Comparison of ENCODE assay signal across 11 cellular contexts in the genomic region with DNA sequence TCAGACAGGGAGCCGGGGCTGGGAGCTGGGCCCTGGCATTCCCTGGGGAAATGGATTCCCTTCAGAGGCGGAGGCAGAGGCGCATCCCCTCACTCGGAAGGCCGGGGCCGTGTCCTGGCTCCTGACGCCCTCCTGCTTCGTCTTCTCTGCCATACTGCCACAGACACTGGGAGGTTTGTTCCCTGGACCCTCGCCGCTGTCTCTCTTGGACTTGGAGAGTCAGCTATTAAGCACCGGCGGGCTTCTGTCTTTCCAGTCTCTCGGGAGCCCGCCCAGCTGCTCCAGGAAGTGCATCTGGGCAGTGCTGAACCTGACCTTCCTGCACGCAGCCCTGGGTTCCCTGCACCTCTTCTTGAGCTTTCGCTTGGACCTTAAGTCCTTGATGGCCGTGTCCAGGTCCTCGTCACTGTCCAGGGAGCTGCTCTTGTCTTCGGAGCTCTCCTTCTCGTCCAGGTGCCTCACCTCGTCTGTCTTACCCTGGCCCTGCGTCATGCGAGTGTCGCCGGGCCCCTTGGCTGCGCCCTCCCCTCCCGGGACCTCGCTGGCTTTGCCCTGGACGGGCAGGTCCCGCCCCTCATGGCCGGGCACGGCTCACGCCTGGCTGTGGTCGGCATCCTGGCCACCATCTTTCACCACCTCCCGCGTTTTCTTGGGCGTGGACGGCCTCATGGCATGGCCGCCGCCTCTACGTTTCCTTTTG. TPM values are rescaled to one million over a fixed set of nuclear protein-coding genes. Genes with fewer than 3 reads are reported as not detected.
DNase-seq lines count a peak whose midpoint lies in the region; ATAC-seq and TF ChIP-seq lines count a peak whose summit lies in the region.
"Had no signal": no experiment of that assay in that cellular context is flagged by ENCODE, and none has a peak within 500 bp of the region (broad histone marks: within the 10 kb centered on the region; RNA-seq: fewer than 3 reads in every experiment).

No MANE protein-coding gene starts in this region.

- no peak for ATAC-seq in activated CD8-positive, alpha-beta T cell treated with anti-CD3 and anti-CD28 coated beads, Interleukin-2, amount 10 ng/mL, durations not matched to agents 7 days and 5 days
- peak in 7 of 8 donors; percentile 23 to 57 (median 41) for ATAC-seq in heart right ventricle
- ATAC-seq in psoas muscle, result peak; percentile 28 to 45 (median 40)

- H3K4me1 ChIP-seq in BLaER1 treated with 17β-estradiol and CSF1 and Interleukin-3, amounts not matched to agents 10 nM and 100 nM, result peaks cover 6 to 16% (median 15%) of the 10 kb centered on the region in 10 experiments; a peak in 18 of 20 replicates
- H3K4me1 ChIP-seq in heart right ventricle (peaks cover 0 to 23% (median 12%) of the 10 kb centered on the region in 9 donors), psoas muscle (no peaks in the 10 kb centered on the region)

- no peaks in the 10 kb centered on the region for H3K27me3 Mint-ChIP-seq in activated CD8-positive, alpha-beta T cell treated with anti-CD3 and anti-CD28 coated beads, Interleukin-2, amount 10 ng/mL, durations not matched to agents 7 days and 5 days (ENCODE audit: low read depth)

- peaks cover 82% of the 10 kb centered on the region for H3K36me3 Mint-ChIP-seq in activated CD8-positive, alpha-beta T cell treated with anti-CD3 and anti-CD28 coated beads, Interleukin-2, amount 10 ng/mL, durations not matched to agents 7 days and 5 days (ENCODE audit: low read depth)

- POLR2A ChIA-PET in activated CD8-positive, alpha-beta T cell treated with anti-CD3 and anti-CD28 coated beads, Interleukin-2, amount 10 ng/mL, durations not matched to agents 7 days and 5 days (lab: Charles Lee), result interaction anchor here (0.6 to 1.6 kb wide), 3 partner anchors 8 to 15 kb away, joined by 3 to 4 read pairs (median 3); no protein-coding TSS in a partner anchor
- POLR2A ChIA-PET in GM10248 (lab: Yijun Ruan, JAX), result no interaction called here

- WGBS in heart right ventricle, 2 donors, result 70 to 78% methylated on average over 41 of the region's 41 CpGs
- WGBS in psoas muscle, 3 donors, result 67 to 72% (median 68%) methylated on average over 37 to 41 of the region's 41 CpGs

- H3K27me3 ChIP-seq in BLaER1 treated with 17β-estradiol and CSF1 and Interleukin-3, amounts not matched to agents 10 nM and 100 nM, result no peaks in the 10 kb centered on the region
- no peaks in the 10 kb centered on the region for H3K27me3 ChIP-seq in heart right ventricle
- no peaks in the 10 kb centered on the region for H3K27me3 ChIP-seq in psoas muscle (ENCODE audit: insufficient read depth in 3 of 3, low read length in 2 of 3)

- H3K27ac ChIP-seq in BLaER1 treated with 17β-estradiol and CSF1 and Interleukin-3, amounts not matched to agents 10 nM and 100 nM, result peak overlapping the region in 10 of 11 experiments; percentile 8 to 58 (median 47); a peak in 16 of 22 replicates
- H3K27ac ChIP-seq in heart right ventricle (peak overlapping the region in 9 of 10 donors; percentile 20 to 80 (median 54)), psoas muscle (no peak overlapping the region)
- H3K27ac ChIP-seq: HL-60 had no signal

- H3K4me2 ChIP-seq in BLaER1 treated with 17β-estradiol and CSF1 and Interleukin-3, amounts not matched to agents 10 nM and 100 nM, result peak overlapping the region; percentile 31 to 65 (median 50); a peak in 21 of 22 replicates

- H4K20me1 ChIP-seq in BLaER1 treated with 17β-estradiol and CSF1 and Interleukin-3, amounts not matched to agents 10 nM and 100 nM, result peaks cover 0 to 56% (median 10%) of the 10 kb centered on the region in 11 experiments; a peak in 11 of 22 replicates

- H3K4me1 Mint-ChIP-seq in activated CD8-positive, alpha-beta T cell treated with anti-CD3 and anti-CD28 coated beads, Interleukin-2, amount 10 ng/mL, durations not matched to agents 7 days and 5 days (ENCODE audit: low read depth), result peaks cover 34% of the 10 kb centered on the region
- H3K4me1 Mint-ChIP-seq: nephron had no signal

- peaks cover 93 to 100% (median 100%) of the 10 kb centered on the region in 11 experiments for H3K9me3 ChIP-seq in BLaER1 treated with 17β-estradiol and CSF1 and Interleukin-3, amounts not matched to agents 10 nM and 100 nM (replicated peaks in 1 of 11)
- H3K9me3 ChIP-seq in heart right ventricle (peaks cover 0 to 37% (median 8%) of the 10 kb centered on the region in 11 donors), psoas muscle (peaks cover 21% of the 10 kb centered on the region)

- CTCF ChIA-PET in activated CD8-positive, alpha-beta T cell treated with anti-CD3 and anti-CD28 coated beads, Interleukin-2, amount 10 ng/mL, durations not matched to agents 7 days and 5 days (lab: Charles Lee), result interaction anchor here (0.6 kb wide), 1 partner anchor 97 kb away, joined by 3 read pairs; no protein-coding TSS in a partner anchor
- CTCF ChIA-PET in GM10248 (lab: Yijun Ruan, JAX), result interaction anchor here (1.1 to 1.3 kb wide), 3 partner anchors 9 to 16 kb away, joined by 3 to 6 read pairs (median 4); no protein-coding TSS in a partner anchor

- peaks cover 15% of the 10 kb centered on the region for H3K9me3 Mint-ChIP-seq in activated CD8-positive, alpha-beta T cell treated with anti-CD3 and anti-CD28 coated beads, Interleukin-2, amount 10 ng/mL, durations not matched to agents 7 days and 5 days (ENCODE audit: insufficient read depth)

- peaks cover 89 to 100% (median 99%) of the 10 kb centered on the region in 11 experiments for H3K36me3 ChIP-seq in BLaER1 treated with 17β-estradiol and CSF1 and Interleukin-3, amounts not matched to agents 10 nM and 100 nM
- H3K36me3 ChIP-seq in heart right ventricle (peaks cover 0 to 68% (median 0%) of the 10 kb centered on the region in 9 donors), psoas muscle (ENCODE audit: insufficient read depth in 1 of 2, low read depth in 1 of 2) (peaks cover 0 to 2% of the 10 kb centered on the region in 2 donors)

- H3K4me3 Mint-ChIP-seq in activated CD8-positive, alpha-beta T cell treated with anti-CD3 and anti-CD28 coated beads, Interleukin-2, amount 10 ng/mL, durations not matched to agents 7 days and 5 days, result peak overlapping the region; percentile 28
- H3K4me3 Mint-ChIP-seq: nephron had no signal

- DNase-seq in activated CD8-positive, alpha-beta T cell treated with anti-CD3 and anti-CD28 coated beads, Interleukin-2, amount 10 ng/mL, durations not matched to agents 7 days and 5 days, result no peak
- DNase-seq in heart right ventricle (peak; percentile 23 to 30), psoas muscle (peak in 1 of 2 donors; percentile 54), NCI-H2196 treated with DMSO at 0.1 percent for 48 hours (lab: John Stamatoyannopoulos, UW; ENCODE audit: unreplicated experiment) (no peak), SHP77 (lab: John Stamatoyannopoulos, UW) (no peak), GM10248 (ENCODE audit: extremely low spot score) (no peak)
- DNase-seq in activated CD8-positive, alpha-beta memory T cell treated with anti-CD3 and anti-CD28 coated beads, Interleukin-2, amount 50 U/mL, for 4 hours, result no peak
- DNase-seq: AML-193 had no signal

- intact Hi-C loops in heart right ventricle (cut with DNase I), result no loop called here
- intact Hi-C loops in psoas muscle (cut with DNase I), result no loop called here

- TF ChIP-seq CTCF in heart right ventricle (IDR thresholded peaks at IDR 0.05) (no peak), psoas muscle (IDR thresholded peaks at IDR 0.05) (no peak), GM10248 (IDR thresholded peaks at IDR 0.05; ENCODE audit: control extremely low read depth, extremely low read depth, low read depth, missing control alignments) (no peak)

- no peak overlapping the region for H3K27ac Mint-ChIP-seq in activated CD8-positive, alpha-beta T cell treated with anti-CD3 and anti-CD28 coated beads, Interleukin-2, amount 10 ng/mL, durations not matched to agents 7 days and 5 days
- H3K27ac Mint-ChIP-seq: nephron had no signal

- H3K4me3 ChIP-seq in BLaER1 treated with 17β-estradiol and CSF1 and Interleukin-3, amounts not matched to agents 10 nM and 100 nM, result peak overlapping the region in 9 of 10 experiments; percentile 11 to 56 (median 37); a peak in 15 of 20 replicates
- H3K4me3 ChIP-seq in heart right ventricle (peak overlapping the region in 9 of 10 donors; percentile 3 to 48 (median 36)), psoas muscle (peak overlapping the region; percentile 41)

- peak overlapping the region in 8 of 11 experiments; percentile 15 to 59 (median 38); a peak in 10 of 22 replicates for H3K9ac ChIP-seq in BLaER1 treated with 17β-estradiol and CSF1 and Interleukin-3, amounts not matched to agents 10 nM and 100 nM

RNA-seq across cellular contexts. Expression of a gene that starts 14.6 kb away (rescaled TPM):
- 10 to 100 TPM; 61.7 to 64.6 TPM for total RNA-seq in activated CD8-positive, alpha-beta T cell treated with anti-CD3 and anti-CD28 coated beads, Interleukin-2, amount 10 ng/mL, durations not matched to agents 7 days and 5 days
- total RNA-seq in heart right ventricle, result 10 to 100 TPM; 22.3 to 42.0 (median 26.8) TPM
- 10 to 100 TPM; 12.1 to 12.3 TPM for polyA plus RNA-seq in heart right ventricle
- total RNA-seq in psoas muscle, result 10 to 100 TPM; 23.7 to 35.6 (median 30.7) TPM
- 10 to 100 TPM; 16.6 to 28.0 (median 25.4) TPM for polyA plus RNA-seq in psoas muscle

Comparison
In these comparisons a context has a peak if more than half of its experiments do, and no peak if none do; other contexts are left out.
1. DNase-seq: peak in heart right ventricle (2 of 2); none in activated CD8-positive, alpha-beta T cell treated with anti-CD3 and anti-CD28 coated beads, Interleukin-2, amount 10 ng/mL, durations not matched to agents 7 days and 5 days (single experiment), NCI-H2196 treated with DMSO at 0.1 percent for 48 hours (single experiment), activated CD8-positive, alpha-beta memory T cell treated with anti-CD3 and anti-CD28 coated beads, Interleukin-2, amount 50 U/mL, for 4 hours (single experiment), SHP77 (0 of 2) and GM10248 (single experiment).
2. Peak in every context shown above with its lines, with median percentiles within 50 percentile points of each other: H3K4me3 ChIP-seq.